Comparison of ENCODE assay signal across 28 cellular contexts in genomic region chr2:168645696-168646095, GRCh38.
"Had no signal": no experiment of that assay in that cellular context is flagged by ENCODE, and none has a peak within 500 bp of the region (broad histone marks: within the 10 kb centered on the region; RNA-seq: fewer than 3 reads in every experiment).

No MANE protein-coding gene starts in this region.

- H3K27ac ChIP-seq: neural progenitor cell, ovary, parathyroid adenoma, psoas muscle, right lobe of liver, sigmoid colon, skin epidermis, spleen, suprapubic skin, testis, tibial artery, transverse colon, upper lobe of right lung, uterus had no signal

- H3K4me3 ChIP-seq: neural progenitor cell, ovary, psoas muscle, right lobe of liver, sigmoid colon, skin epidermis, smooth muscle cell, spleen, stomach, suprapubic skin, testis, tibial artery, transverse colon, upper lobe of right lung, uterus had no signal

- H3K4me2 ChIP-seq: neural progenitor cell, smooth muscle cell had no signal

- H3K4me1 ChIP-seq: right lobe of liver, testis had no signal

- H3K27me3 ChIP-seq: neural progenitor cell, ovary, right lobe of liver, sigmoid colon, spleen, stomach, suprapubic skin, testis, tibial artery, transverse colon, upper lobe of right lung, uterus had no signal

- ATAC-seq: naive thymus-derived CD4-positive, alpha-beta T cell; natural killer cell; psoas muscle; right cardiac atrium; right lobe of liver; stimulated activated effector memory CD8-positive, alpha-beta T cell treated with anti-CD3 and anti-CD28 coated beads, Interleukin-12 subunit alpha, Interleukin-12 subunit beta, amount 100 ng/mL, for 72 hours; stimulated activated naive B cell treated with anti-CD40 and anti-IgM and Interleukin-4, amounts not matched to agents 10 μg/mL and 1 μg/mL and 100 μg/mL, for 72 hours; upper lobe of right lung had no signal

- H3K9ac ChIP-seq: neural progenitor cell, parathyroid adenoma had no signal

- H2AFZ ChIP-seq: neural progenitor cell, parathyroid adenoma had no signal

- H3K9me3 ChIP-seq: ovary, psoas muscle, right lobe of liver, sigmoid colon, stomach, suprapubic skin, testis, tibial artery, transverse colon, upper lobe of right lung, uterus had no signal

- DNase-seq: naive thymus-derived CD4-positive, alpha-beta T cell; natural killer cell; occipital lobe; ovary; posterior cingulate gyrus; psoas muscle; right cardiac atrium; right lobe of liver; sigmoid colon; spleen; stimulated activated CD4-positive, alpha-beta T cell treated with anti-CD3 and anti-CD28 coated beads, Interleukin-12 subunit alpha, Interleukin-12 subunit beta, amount 100 ng/mL, for 4 hours; stimulated activated CD4-positive, alpha-beta T cell treated with anti-CD3 and anti-CD28 coated beads, Interleukin-1b, Interleukin-23, amount 100 ng/mL, for 48 hours; stimulated activated CD4-positive, alpha-beta T cell treated with anti-CD3 and anti-CD28 coated beads, Interleukin-4, amount 100 ng/mL, for 1 hour; stimulated activated naive B cell treated with anti-CD40 and anti-IgM and Interleukin-4, amounts not matched to agents 10 μg/mL and 1 μg/mL and 100 μg/mL, for 72 hours; stimulated activated naive CD4-positive, alpha-beta T cell treated with Interleukin-2 at 50 U/mL for 16 hours; stomach; substantia nigra; testis; tibial artery; transverse colon; upper lobe of right lung; uterus had no signal

- H3K36me3 ChIP-seq: neural progenitor cell, ovary, right lobe of liver, sigmoid colon, spleen, stomach, suprapubic skin, tibial artery, transverse colon, upper lobe of right lung, uterus had no signal
